9 cellular contexts compared by ENCODE assay signal in genomic region chr12:104720346-104721064, GRCh38.
A peak's percentile ranks its signal among the peaks of the same experiment; 100 is the strongest.
DNase-seq lines count a peak whose midpoint lies in the region; ATAC-seq and TF ChIP-seq lines count a peak whose summit lies in the region.
"Had no signal": no experiment of that assay in that cellular context is flagged by ENCODE, and none has a peak within 500 bp of the region (broad histone marks: within the 10 kb centered on the region; RNA-seq: fewer than 3 reads in every experiment).

No MANE protein-coding gene starts in this region.

- H3K23ac ChIP-seq in neuronal stem cell (ENCODE audit: low read depth, low read length, poor library complexity) = no peak overlapping the region

- no peaks in the 10 kb centered on the region for H3K9me3 ChIP-seq in duodenal mucosa (ENCODE audit: control insufficient read depth in 1 of 2, low read length in 2 of 2)
- no peaks in the 10 kb centered on the region for H3K9me3 ChIP-seq in neuronal stem cell (replicated peaks in 1 of 2; ENCODE audit: control insufficient read depth in 2 of 2, insufficient read depth in 1 of 2, low read depth in 1 of 2, low read length in 2 of 2)
- no peaks in the 10 kb centered on the region for H3K9me3 ChIP-seq in tibial nerve

- no peak overlapping the region for H2AK5ac ChIP-seq in neuronal stem cell (ENCODE audit: low read depth, low read length)

- H3K14ac ChIP-seq in neuronal stem cell (ENCODE audit: low read length) = no peak overlapping the region

- H3K9ac ChIP-seq in duodenal mucosa (ENCODE audit: low read depth in 1 of 2, low read length in 2 of 2) (peak overlapping the region; percentile 33 to 37), neuronal stem cell (ENCODE audit: low read depth, low read length, poor library complexity) (no peak overlapping the region)
- H3K9ac ChIP-seq: KMS-11 had no signal

- no peak for TF ChIP-seq POLR2A in tibial nerve (IDR thresholded peaks at IDR 0.05)

- no peak overlapping the region for H4K91ac ChIP-seq in neuronal stem cell (ENCODE audit: low read depth, low read length, poor library complexity)

- no peak overlapping the region for H4K8ac ChIP-seq in neuronal stem cell (ENCODE audit: low read depth, low read length)

- TF ChIP-seq CTCF in tibial nerve (IDR thresholded peaks at IDR 0.05) = no peak

- peak overlapping the region; percentile 84 for H2AFZ ChIP-seq in neuronal stem cell (ENCODE audit: low read length)

- ATAC-seq in GM21737 (IDR thresholded peaks at IDR 0.05; ENCODE audit: unreplicated experiment) = peak; percentile 44

- H2BK15ac ChIP-seq in neuronal stem cell (ENCODE audit: low read length) = no peak overlapping the region

- TF ChIP-seq EP300 in tibial nerve (IDR thresholded peaks at IDR 0.05) = peak in 1 of 2 donors; percentile 31

- H2BK5ac ChIP-seq in neuronal stem cell (ENCODE audit: low read length) = no peak overlapping the region

- H3K4me1 ChIP-seq in duodenal mucosa (ENCODE audit: control insufficient read depth in 1 of 2, insufficient read depth in 2 of 2, low read length in 2 of 2) (peaks cover 13 to 22% of the 10 kb centered on the region in 2 donors), neuronal stem cell (ENCODE audit: control insufficient read depth in 2 of 2, insufficient read depth in 1 of 2, low read depth in 1 of 2, low read length in 2 of 2) (peaks cover 26 to 33% of the 10 kb centered on the region in 2 donors), tibial nerve (peaks cover 0 to 6% (median 0%) of the 10 kb centered on the region in 4 donors)

- H3K36me3 ChIP-seq in duodenal mucosa (ENCODE audit: control insufficient read depth in 1 of 2, insufficient read depth in 2 of 2, low read length in 2 of 2) (no peaks in the 10 kb centered on the region), neuronal stem cell (replicated peaks in 1 of 2; ENCODE audit: control insufficient read depth in 2 of 2, insufficient read depth in 2 of 2, low read length in 2 of 2) (no peaks in the 10 kb centered on the region), tibial nerve (no peaks in the 10 kb centered on the region)

- no CpG with 5 or more reads among the region's 29 CpGs for WGBS in neuronal stem cell (ENCODE audit: extremely low coverage in 2 of 2, insufficient read length in 2 of 2, insufficient replicate concordance in 1 of 2), 2 donors
- WGBS in tibial nerve, 2 donors = 37 to 39% methylated on average over 29 of the region's 29 CpGs

- no peak overlapping the region for H3K4me2 ChIP-seq in neuronal stem cell (ENCODE audit: insufficient read depth, low read length, poor library complexity, severe bottlenecking)
- H3K4me2 ChIP-seq: KMS-11 had no signal

- no peak overlapping the region for H3K4ac ChIP-seq in neuronal stem cell (ENCODE audit: low read length)

- no peak overlapping the region for H2BK12ac ChIP-seq in neuronal stem cell (ENCODE audit: low read length)

- peak overlapping the region; percentile 43 to 50 for H3K4me3 ChIP-seq in duodenal mucosa (ENCODE audit: low read depth in 1 of 2, low read length in 2 of 2)
- H3K4me3 ChIP-seq in neuronal stem cell (ENCODE audit: low read length in 2 of 2) = no peak overlapping the region
- peak overlapping the region in 2 of 4 donors; percentile 14 to 29 for H3K4me3 ChIP-seq in tibial nerve

- H3K27ac ChIP-seq in duodenal mucosa (ENCODE audit: low read depth, low read length) (peak overlapping the region; percentile 55), neuronal stem cell (replicated peaks; ENCODE audit: low read length) (no peak overlapping the region), tibial nerve (peak overlapping the region; percentile 17 to 74 (median 56))
- H3K27ac ChIP-seq: KMS-11 had no signal

- H2BK120ac ChIP-seq in neuronal stem cell (ENCODE audit: low read depth, low read length) = no peak overlapping the region

- H3K79me1 ChIP-seq in neuronal stem cell (ENCODE audit: low read depth, low read length) = no peaks in the 10 kb centered on the region

- H3K27me3 ChIP-seq in duodenal mucosa (ENCODE audit: control insufficient read depth in 1 of 2, insufficient read depth in 2 of 2, low read length in 2 of 2) (no peaks in the 10 kb centered on the region), neuronal stem cell (ENCODE audit: control insufficient read depth in 3 of 3, insufficient read depth in 3 of 3, low read depth in 1 of 3, low read length in 3 of 3) (no peaks in the 10 kb centered on the region), tibial nerve (no peaks in the 10 kb centered on the region)

- peak; percentile 19 to 22 for DNase-seq in activated CD4-positive, alpha-beta T cell treated with anti-CD3 and anti-CD28 coated beads for 24 hours (ENCODE audit: low read depth in 2 of 2)
- DNase-seq in neuronal stem cell (ENCODE audit: low spot score) (no peak), tibial nerve (ENCODE audit: low spot score in 2 of 2) (no peak), NCI-H1694 (lab: John Stamatoyannopoulos, UW) (no peak), D341Med (ENCODE audit: low spot score) (no peak), NCI-H1048 (lab: John Stamatoyannopoulos, UW) (no peak)

- peak overlapping the region; percentile 50 for H3K18ac ChIP-seq in neuronal stem cell (ENCODE audit: low read length)

Comparison
In these comparisons a context has a peak if more than half of its experiments do, and no peak if none do; other contexts are left out.
1. DNase-seq: peak in activated CD4-positive, alpha-beta T cell treated with anti-CD3 and anti-CD28 coated beads for 24 hours (2 of 2); none in neuronal stem cell (single experiment), tibial nerve (0 of 2), NCI-H1694 (single experiment), D341Med (single experiment) and NCI-H1048 (single experiment).
2. H3K4me3 ChIP-seq: peak in duodenal mucosa (2 of 2); none in neuronal stem cell (0 of 2).